ENCODE assay signal across 1 cellular context in genomic region chr5:157459715-157460599, GRCh38.
TF ChIP-seq lines count a peak whose summit lies in the region.

TSS of gene NIPAL4 (plus strand) at chr5:157460213. CDS start at chr5:157460321, 108 bp downstream.

TF ChIP-seq in H1, 55 proteins besides CTCF, POLR2A, EP300 and RAD21 (continued from another document):
- TF ChIP-seq CHD7 (IDR thresholded peaks at IDR 0.05; ENCODE audit: insufficient replicate concordance, low read length) (no peak), TAF7 (optimal IDR thresholded peaks at IDR 0.05; ENCODE audit: borderline replicate concordance, low read depth, low read length) (no peak), NANOG (IDR thresholded peaks at IDR 0.05; ENCODE audit: insufficient read depth, low read depth, low read length, poor library complexity, severe bottlenecking) (no peak), CBX5 (IDR thresholded peaks at IDR 0.05; ENCODE audit: low read depth, low read length) (no peak), TBP (IDR thresholded peaks at IDR 0.05; ENCODE audit: low read depth, low read length) (no peak), SIRT6 (IDR thresholded peaks at IDR 0.05; ENCODE audit: low read length) (no peak), RXRA (IDR thresholded peaks at IDR 0.05; ENCODE audit: insufficient read depth, low read depth, low read length) (no peak), HDAC6 (IDR thresholded peaks at IDR 0.05; ENCODE audit: low read depth, low read length) (no peak), SP2 (IDR thresholded peaks at IDR 0.05; ENCODE audit: low read length) (no peak), CBX8 (IDR thresholded peaks at IDR 0.05; ENCODE audit: borderline replicate concordance, low read depth, low read length) (no peak), MAFK (IDR thresholded peaks at IDR 0.05; ENCODE audit: low read depth, low read length) (no peak), BRCA1 (IDR thresholded peaks at IDR 0.05; ENCODE audit: low read depth, low read length) (no peak), CTBP2 (IDR thresholded peaks at IDR 0.05; ENCODE audit: borderline replicate concordance, insufficient read depth, insufficient read length, low read length) (peak; percentile 95), RNF2 (IDR thresholded peaks at IDR 0.05; ENCODE audit: borderline replicate concordance, low read depth, low read length, missing control alignments, poor library complexity, severe bottlenecking) (peak; percentile 59), E2F6 (IDR thresholded peaks at IDR 0.05) (peak; percentile 72), PHF8 (conservative IDR thresholded peaks at IDR 0.05; ENCODE audit: low read depth, low read length) (no peak; the same call in 1 of the 2 replicates), BCL11A (IDR thresholded peaks at IDR 0.05; ENCODE audit: low read depth in 2 of 2, low read length in 2 of 2) (no peak), ASH2L (IDR thresholded peaks at IDR 0.05; ENCODE audit: low read length) (peak; percentile 98), SIN3A (conservative IDR thresholded peaks at IDR 0.05 in 1 of 2, IDR thresholded peaks at IDR 0.05 in 1 of 2; ENCODE audit: low read depth in 1 of 2, low read length in 2 of 2) (no peak), USF2 (IDR thresholded peaks at IDR 0.05; ENCODE audit: low read length) (no peak), YY1 (IDR thresholded peaks at IDR 0.05; ENCODE audit: low read depth, low read length) (no peak), EZH2 (IDR thresholded peaks at IDR 0.05; ENCODE audit: low read depth, low read length, severe bottlenecking) (peak; percentile 47), SUZ12 (IDR thresholded peaks at IDR 0.05; ENCODE audit: low read length) (peak; percentile 58), EGR1 (IDR thresholded peaks at IDR 0.05; ENCODE audit: borderline replicate concordance, low read depth, low read length) (0 out of 2 replicates have a peak, but pooled peaks have one; percentile 54), ATF3 (IDR thresholded peaks at IDR 0.05; ENCODE audit: insufficient read depth, low read depth, low read length) (no peak), SIX5 (IDR thresholded peaks at IDR 0.05; ENCODE audit: low read depth, low read length) (no peak), POLR2AphosphoS5 (IDR thresholded peaks at IDR 0.05; ENCODE audit: low read depth, low read length) (no peak), SRF (IDR thresholded peaks at IDR 0.05; ENCODE audit: low read depth, low read length) (no peak), TCF12 (IDR thresholded peaks at IDR 0.05; ENCODE audit: low read depth, low read length) (no peak), MAX (IDR thresholded peaks at IDR 0.05) (no peak), SP1 (IDR thresholded peaks at IDR 0.05; ENCODE audit: low read depth, low read length) (no peak), RFX5 (IDR thresholded peaks at IDR 0.05; ENCODE audit: borderline replicate concordance, low read depth, low read length) (no peak), GABPA (IDR thresholded peaks at IDR 0.05; ENCODE audit: borderline replicate concordance, insufficient read depth, low read length) (no peak), CHD1 (IDR thresholded peaks at IDR 0.05; ENCODE audit: low read depth, low read length) (no peak), ZNF274 (IDR thresholded peaks at IDR 0.05; ENCODE audit: borderline replicate concordance, extremely low read depth, low read length) (no peak), RBBP5 (IDR thresholded peaks at IDR 0.05; ENCODE audit: borderline replicate concordance, low read depth, low read length) (peak; percentile 68; the same call in 1 of the 2 replicates), KDM4A (IDR thresholded peaks at IDR 0.05; ENCODE audit: low read depth, low read length, severe bottlenecking) (peak; percentile 99), HDAC2 (IDR thresholded peaks at IDR 0.05; ENCODE audit: borderline replicate concordance in 1 of 2, low read depth in 2 of 2, low read length in 2 of 2) (0 out of 4 replicates have a peak, but pooled peaks of 1 of the 2 experiments have one; percentile 5), TAF1 (IDR thresholded peaks at IDR 0.05; ENCODE audit: low read depth, low read length) (no peak)
